In genomic region chr22:50063589-50064393, GRCh38 we compare ENCODE assay signal across 1 cellular context.
A peak's percentile ranks its signal among the peaks of the same experiment; 100 is the strongest.
TF ChIP-seq lines count a peak whose summit lies in the region.

No MANE protein-coding gene starts in this region.

TF ChIP-seq in HEK293, 187 proteins besides CTCF, POLR2A, EP300 and RAD21 (continued from another document):
- TF ChIP-seq, protein P1, sequence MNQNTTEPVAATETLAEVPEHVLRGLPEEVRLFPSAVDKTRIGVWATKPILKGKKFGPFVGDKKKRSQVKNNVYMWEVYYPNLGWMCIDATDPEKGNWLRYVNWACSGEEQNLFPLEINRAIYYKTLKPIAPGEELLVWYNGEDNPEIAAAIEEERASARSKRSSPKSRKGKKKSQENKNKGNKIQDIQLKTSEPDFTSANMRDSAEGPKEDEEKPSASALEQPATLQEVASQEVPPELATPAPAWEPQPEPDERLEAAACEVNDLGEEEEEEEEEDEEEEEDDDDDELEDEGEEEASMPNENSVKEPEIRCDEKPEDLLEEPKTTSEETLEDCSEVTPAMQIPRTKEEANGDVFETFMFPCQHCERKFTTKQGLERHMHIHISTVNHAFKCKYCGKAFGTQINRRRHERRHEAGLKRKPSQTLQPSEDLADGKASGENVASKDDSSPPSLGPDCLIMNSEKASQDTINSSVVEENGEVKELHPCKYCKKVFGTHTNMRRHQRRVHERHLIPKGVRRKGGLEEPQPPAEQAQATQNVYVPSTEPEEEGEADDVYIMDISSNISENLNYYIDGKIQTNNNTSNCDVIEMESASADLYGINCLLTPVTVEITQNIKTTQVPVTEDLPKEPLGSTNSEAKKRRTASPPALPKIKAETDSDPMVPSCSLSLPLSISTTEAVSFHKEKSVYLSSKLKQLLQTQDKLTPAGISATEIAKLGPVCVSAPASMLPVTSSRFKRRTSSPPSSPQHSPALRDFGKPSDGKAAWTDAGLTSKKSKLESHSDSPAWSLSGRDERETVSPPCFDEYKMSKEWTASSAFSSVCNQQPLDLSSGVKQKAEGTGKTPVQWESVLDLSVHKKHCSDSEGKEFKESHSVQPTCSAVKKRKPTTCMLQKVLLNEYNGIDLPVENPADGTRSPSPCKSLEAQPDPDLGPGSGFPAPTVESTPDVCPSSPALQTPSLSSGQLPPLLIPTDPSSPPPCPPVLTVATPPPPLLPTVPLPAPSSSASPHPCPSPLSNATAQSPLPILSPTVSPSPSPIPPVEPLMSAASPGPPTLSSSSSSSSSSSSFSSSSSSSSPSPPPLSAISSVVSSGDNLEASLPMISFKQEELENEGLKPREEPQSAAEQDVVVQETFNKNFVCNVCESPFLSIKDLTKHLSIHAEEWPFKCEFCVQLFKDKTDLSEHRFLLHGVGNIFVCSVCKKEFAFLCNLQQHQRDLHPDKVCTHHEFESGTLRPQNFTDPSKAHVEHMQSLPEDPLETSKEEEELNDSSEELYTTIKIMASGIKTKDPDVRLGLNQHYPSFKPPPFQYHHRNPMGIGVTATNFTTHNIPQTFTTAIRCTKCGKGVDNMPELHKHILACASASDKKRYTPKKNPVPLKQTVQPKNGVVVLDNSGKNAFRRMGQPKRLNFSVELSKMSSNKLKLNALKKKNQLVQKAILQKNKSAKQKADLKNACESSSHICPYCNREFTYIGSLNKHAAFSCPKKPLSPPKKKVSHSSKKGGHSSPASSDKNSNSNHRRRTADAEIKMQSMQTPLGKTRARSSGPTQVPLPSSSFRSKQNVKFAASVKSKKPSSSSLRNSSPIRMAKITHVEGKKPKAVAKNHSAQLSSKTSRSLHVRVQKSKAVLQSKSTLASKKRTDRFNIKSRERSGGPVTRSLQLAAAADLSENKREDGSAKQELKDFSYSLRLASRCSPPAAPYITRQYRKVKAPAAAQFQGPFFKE (tag by site-specific recombination; IDR thresholded peaks at IDR 0.05; ENCODE audit: borderline replicate concordance), result no peak
- TF ChIP-seq ZNF544 (tag by site-specific recombination; IDR thresholded peaks at IDR 0.05), result no peak
- TF ChIP-seq, protein P2, sequence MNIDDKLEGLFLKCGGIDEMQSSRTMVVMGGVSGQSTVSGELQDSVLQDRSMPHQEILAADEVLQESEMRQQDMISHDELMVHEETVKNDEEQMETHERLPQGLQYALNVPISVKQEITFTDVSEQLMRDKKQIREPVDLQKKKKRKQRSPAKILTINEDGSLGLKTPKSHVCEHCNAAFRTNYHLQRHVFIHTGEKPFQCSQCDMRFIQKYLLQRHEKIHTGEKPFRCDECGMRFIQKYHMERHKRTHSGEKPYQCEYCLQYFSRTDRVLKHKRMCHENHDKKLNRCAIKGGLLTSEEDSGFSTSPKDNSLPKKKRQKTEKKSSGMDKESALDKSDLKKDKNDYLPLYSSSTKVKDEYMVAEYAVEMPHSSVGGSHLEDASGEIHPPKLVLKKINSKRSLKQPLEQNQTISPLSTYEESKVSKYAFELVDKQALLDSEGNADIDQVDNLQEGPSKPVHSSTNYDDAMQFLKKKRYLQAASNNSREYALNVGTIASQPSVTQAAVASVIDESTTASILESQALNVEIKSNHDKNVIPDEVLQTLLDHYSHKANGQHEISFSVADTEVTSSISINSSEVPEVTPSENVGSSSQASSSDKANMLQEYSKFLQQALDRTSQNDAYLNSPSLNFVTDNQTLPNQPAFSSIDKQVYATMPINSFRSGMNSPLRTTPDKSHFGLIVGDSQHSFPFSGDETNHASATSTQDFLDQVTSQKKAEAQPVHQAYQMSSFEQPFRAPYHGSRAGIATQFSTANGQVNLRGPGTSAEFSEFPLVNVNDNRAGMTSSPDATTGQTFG (tag by site-specific recombination; IDR thresholded peaks at IDR 0.05; ENCODE audit: borderline replicate concordance), result no peak
- TF ChIP-seq ZFHX2 (tag by site-specific recombination; conservative IDR thresholded peaks at IDR 0.05), result 0 out of 2 replicates have a peak, but pooled peaks have one; percentile 10
TF ChIP-seq in HEK293: peak in this region for 2.
